In the genomic region with DNA sequence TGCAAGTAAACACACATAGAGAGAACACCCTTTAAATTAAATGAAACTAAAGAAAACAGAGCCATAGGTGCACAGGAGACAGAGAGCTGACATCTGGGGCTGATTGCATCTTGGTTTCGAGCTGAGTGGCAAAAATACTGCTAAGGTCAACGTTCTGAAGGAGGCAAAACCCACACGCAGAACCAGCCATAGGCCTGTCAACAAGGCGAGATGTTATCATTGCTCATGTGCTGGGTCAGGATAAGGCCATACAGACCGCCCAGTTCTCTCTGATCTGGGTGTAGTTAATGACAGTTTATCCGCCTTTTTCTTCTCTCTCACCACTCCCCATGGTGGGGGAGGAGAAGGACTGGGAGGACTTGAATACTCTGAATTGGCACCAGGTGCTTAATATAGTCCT, we compare ENCODE assay signal across 16 cellular contexts. TPM values are rescaled to one million over a fixed set of nuclear protein-coding genes. Genes with fewer than 3 reads are reported as not detected.
DNase-seq lines count a peak whose midpoint lies in the region; ATAC-seq and TF ChIP-seq lines count a peak whose summit lies in the region.
"Had no signal": no experiment of that assay in that cellular context is flagged by ENCODE, and none has a peak within 500 bp of the region (broad histone marks: within the 10 kb centered on the region; RNA-seq: fewer than 3 reads in every experiment).

No MANE protein-coding gene starts in this region.

- no peak overlapping the region for H2AFZ ChIP-seq in SK-N-SH (ENCODE audit: low read depth)

- H3F3A ChIP-seq in SK-N-SH (replicated peaks; ENCODE audit: insufficient read depth) = peaks cover 10% of the 10 kb centered on the region

- no peak overlapping the region for H3K4me2 ChIP-seq in SK-N-SH

- peak in 1 of 2 experiments; percentile 30; a peak in 1 of 4 replicates for TF ChIP-seq EP300 in SK-N-SH (IDR thresholded peaks at IDR 0.05; ENCODE audit: borderline replicate concordance in 1 of 2, low read depth in 1 of 2, low read length in 1 of 2)

- H3K27ac ChIP-seq in SK-N-SH (ENCODE audit: low read depth in 2 of 2, low read length in 1 of 2) = no peak overlapping the region
- no peak overlapping the region for H3K27ac ChIP-seq in colonic mucosa
- no peak overlapping the region for H3K27ac ChIP-seq in testis

- H3K9me3 ChIP-seq in SK-N-SH (no peaks in the 10 kb centered on the region), colonic mucosa (no peaks in the 10 kb centered on the region), testis (no peaks in the 10 kb centered on the region)

- no peaks in the 10 kb centered on the region; a peak in 1 of 4 replicates for H3K4me1 ChIP-seq in SK-N-SH (ENCODE audit: control insufficient read depth in 1 of 2, insufficient read depth in 2 of 2, low read depth in 1 of 2, low read length in 1 of 2)
- no peaks in the 10 kb centered on the region for H3K4me1 ChIP-seq in colonic mucosa
- H3K4me1 ChIP-seq in testis = no peaks in the 10 kb centered on the region

- H3K9ac ChIP-seq in SK-N-SH = no peak overlapping the region
- no peak overlapping the region for H3K9ac ChIP-seq in colonic mucosa (ENCODE audit: low read depth in 2 of 2, low read length in 2 of 2)

- peaks cover 1% of the 10 kb centered on the region; the same call in 1 of the 2 replicates for H3K79me2 ChIP-seq in SK-N-SH (ENCODE audit: insufficient read depth)

- no peaks in the 10 kb centered on the region for H3K36me3 ChIP-seq in SK-N-SH (replicated peaks in 1 of 2; ENCODE audit: control insufficient read depth in 1 of 2, insufficient read depth in 2 of 2, low read length in 1 of 2)
- no peaks in the 10 kb centered on the region for H3K36me3 ChIP-seq in colonic mucosa
- H3K36me3 ChIP-seq in testis (ENCODE audit: low read depth, missing control alignments) = no peaks in the 10 kb centered on the region

- POLR2A ChIA-PET in SK-N-SH (lab: Yijun Ruan, JAX) = interaction anchor here (0.6 kb wide), 1 partner anchor 1388 kb away, joined by 5 read pairs; no protein-coding TSS in a partner anchor

- no peaks in the 10 kb centered on the region for H3K9me2 ChIP-seq in SK-N-SH

- no peak for ATAC-seq in SK-N-SH treated with all-trans-retinoic acid at 6 μM for 48 hours
- ATAC-seq: activated CD4-positive, alpha-beta T cell treated with anti-CD3 and anti-CD28 coated beads for 36 hours; activated T-cell treated with anti-CD3 and anti-CD28 coated beads, Interleukin-2, amount 50 U/mL, for 72 hours; CD8-positive, alpha-beta T cell; stimulated activated naive CD8-positive, alpha-beta T cell treated with anti-CD3 and anti-CD28 coated beads, Interleukin-15, Interleukin-2, amounts not matched to agents 100 U/mL and 50 U/mL, for 24 hours had no signal

- H3K27me3 ChIP-seq in SK-N-SH (ENCODE audit: insufficient read depth) (no peaks in the 10 kb centered on the region), colonic mucosa (no peaks in the 10 kb centered on the region), testis (no peaks in the 10 kb centered on the region)

- no peak for TF ChIP-seq CTCF in SK-N-SH (IDR thresholded peaks at IDR 0.05)
- TF ChIP-seq CTCF in colonic mucosa (IDR thresholded peaks at IDR 0.05) = no peak
- TF ChIP-seq CTCF in testis (IDR thresholded peaks at IDR 0.05) = no peak

- no peaks in the 10 kb centered on the region for H4K20me1 ChIP-seq in SK-N-SH (ENCODE audit: insufficient read depth)

- peak; percentile 48 for DNase-seq in SK-N-SH
- peak; percentile 92 for DNase-seq in NCI-H2227 treated with DMSO at 0.1 percent for 48 hours (lab: John Stamatoyannopoulos, UW)
- peak; percentile 16 for DNase-seq in colonic mucosa
- peak; percentile 13 for DNase-seq in testis
- no peak for DNase-seq in iPS-NIHi11 (ENCODE audit: low spot score)
- DNase-seq in DMS53 (lab: John Stamatoyannopoulos, UW) = no peak
- no peak for DNase-seq in stimulated activated naive CD4-positive, alpha-beta T cell treated with Interleukin-2 at 50 U/mL for 16 hours (lab: John Stamatoyannopoulos, UW)
- DNase-seq: activated CD4-positive, alpha-beta T cell treated with anti-CD3 and anti-CD28 coated beads for 36 hours; activated T-cell treated with anti-CD3 and anti-CD28 coated beads, Interleukin-2, amount 50 U/mL, for 72 hours; Kasumi-1; midbrain; NCI-H187 treated with DMSO at 0.1 percent for 48 hours; stimulated activated naive CD8-positive, alpha-beta T cell treated with anti-CD3 and anti-CD28 coated beads, Interleukin-15, Interleukin-2, amounts not matched to agents 100 U/mL and 50 U/mL, for 24 hours had no signal

- CTCF ChIA-PET in SK-N-SH (lab: Yijun Ruan, JAX) = interaction anchor here (8.4 kb wide), 1 partner anchor 127 kb away, joined by 59 read pairs; no protein-coding TSS in a partner anchor

- TF ChIP-seq POLR2A in testis (IDR thresholded peaks at IDR 0.05) = no peak

- WGBS in SK-N-SH (ENCODE audit: low lambda C conversion rate) = 39% methylated on average over 6 of the region's 6 CpGs
- WGBS in testis, 2 donors = 58 to 59% methylated on average over 6 of the region's 6 CpGs

- intact Hi-C loops in colonic mucosa (cut with DNase I) = no loop called here
- intact Hi-C loops in testis (cut with DNase I; ENCODE audit: low total_unique reads) = no loop called here

- no peak for TF ChIP-seq RAD21 in SK-N-SH (IDR thresholded peaks at IDR 0.05; ENCODE audit: low read length)

- H3K4me3 ChIP-seq in SK-N-SH (ENCODE audit: low read depth in 2 of 2, low read length in 1 of 2) (no peak overlapping the region), colonic mucosa (no peak overlapping the region), testis (no peak overlapping the region)
- H3K4me3 ChIP-seq: skin epidermis had no signal

TF ChIP-seq in SK-N-SH, 30 proteins besides CTCF, POLR2A, EP300 and RAD21:
- TF ChIP-seq FOXJ3 (CRISPR knock-in tag; IDR thresholded peaks at IDR 0.05) = no peak
- peak; percentile 55; the same call in 1 of the 2 replicates for TF ChIP-seq MXI1 (IDR thresholded peaks at IDR 0.05; ENCODE audit: low read depth, low read length)
- TF ChIP-seq GATA2 (CRISPR knock-in tag; IDR thresholded peaks at IDR 0.05) = peak; percentile 74

TF ChIP-seq in SK-N-SH treated with all-trans-retinoic acid at 6 μM for 48 hours, 23 proteins besides CTCF, POLR2A, EP300 and RAD21 (continues in another document):
- TF ChIP-seq ZNF8 (CRISPR knock-in tag; IDR thresholded peaks at IDR 0.05) = no peak
- TF ChIP-seq TCF4 (CRISPR knock-in tag; IDR thresholded peaks at IDR 0.05; ENCODE audit: borderline replicate concordance) = no peak
- TF ChIP-seq ZNF565 (CRISPR knock-in tag; conservative IDR thresholded peaks at IDR 0.05; ENCODE audit: low read depth) = no peak
- no peak for TF ChIP-seq ZNF70 (CRISPR knock-in tag; IDR thresholded peaks at IDR 0.05)
- TF ChIP-seq PPARA (CRISPR knock-in tag; IDR thresholded peaks at IDR 0.05; ENCODE audit: borderline replicate concordance) = no peak
- TF ChIP-seq ARNTL (CRISPR knock-in tag; IDR thresholded peaks at IDR 0.05; ENCODE audit: borderline replicate concordance, low read depth) = no peak
- no peak for TF ChIP-seq SNAI2 (CRISPR knock-in tag; IDR thresholded peaks at IDR 0.05)
- TF ChIP-seq OSR1 (CRISPR knock-in tag; IDR thresholded peaks at IDR 0.05) = no peak
- TF ChIP-seq TSHZ2 (CRISPR knock-in tag; IDR thresholded peaks at IDR 0.05) = no peak
- no peak for TF ChIP-seq ISL1 (CRISPR knock-in tag; IDR thresholded peaks at IDR 0.05)
- TF ChIP-seq BACH2 (CRISPR knock-in tag; IDR thresholded peaks at IDR 0.05; ENCODE audit: borderline replicate concordance) = no peak
- TF ChIP-seq, protein P1, sequence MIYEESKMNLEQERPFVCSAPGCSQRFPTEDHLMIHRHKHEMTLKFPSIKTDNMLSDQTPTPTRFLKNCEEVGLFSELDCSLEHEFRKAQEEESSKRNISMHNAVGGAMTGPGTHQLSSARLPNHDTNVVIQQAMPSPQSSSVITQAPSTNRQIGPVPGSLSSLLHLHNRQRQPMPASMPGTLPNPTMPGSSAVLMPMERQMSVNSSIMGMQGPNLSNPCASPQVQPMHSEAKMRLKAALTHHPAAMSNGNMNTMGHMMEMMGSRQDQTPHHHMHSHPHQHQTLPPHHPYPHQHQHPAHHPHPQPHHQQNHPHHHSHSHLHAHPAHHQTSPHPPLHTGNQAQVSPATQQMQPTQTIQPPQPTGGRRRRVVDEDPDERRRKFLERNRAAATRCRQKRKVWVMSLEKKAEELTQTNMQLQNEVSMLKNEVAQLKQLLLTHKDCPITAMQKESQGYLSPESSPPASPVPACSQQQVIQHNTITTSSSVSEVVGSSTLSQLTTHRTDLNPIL (CRISPR knock-in tag; IDR thresholded peaks at IDR 0.05; ENCODE audit: low read depth) = no peak
- no peak for TF ChIP-seq GLIS3 (CRISPR knock-in tag; IDR thresholded peaks at IDR 0.05)
- TF ChIP-seq CSDC2 (CRISPR knock-in tag; IDR thresholded peaks at IDR 0.05) = no peak

RNA-seq across cellular contexts. Expression of gene FAM110A, which starts 4.5 kb away (rescaled TPM):
- polyA plus RNA-seq in SK-N-SH (2012; rRNA removed) (2.5 and 3.8 TPM in 2 replicates), testis (ENCODE audit: insufficient read depth, low read depth, low replicate concordance) (5.5 TPM)
- 1.9 and 2.3 TPM in 2 replicates for polyA plus RNA-seq in SK-N-SH (2012; cell fraction: cytosol; rRNA removed)
- polyA plus RNA-seq in SK-N-SH (2012; cell fraction: nucleus; rRNA removed) = 4.3 and 7.1 TPM in 2 replicates
- total RNA-seq in colonic mucosa (10 to 100 TPM; 13.0 to 19.7 TPM), testis (1 to 10 TPM; 5.1 to 7.7 TPM)

Comparison
In these comparisons a context has a peak if more than half of its experiments do, and no peak if none do; other contexts are left out.
1. DNase-seq: peak in SK-N-SH (single experiment), NCI-H2227 treated with DMSO at 0.1 percent for 48 hours (single experiment), colonic mucosa (single experiment) and testis (single experiment); none in iPS-NIHi11 (single experiment), DMS53 (single experiment) and stimulated activated naive CD4-positive, alpha-beta T cell treated with Interleukin-2 at 50 U/mL for 16 hours (single experiment).